ENCODE assay signal across 26 cellular contexts in the genomic region with DNA sequence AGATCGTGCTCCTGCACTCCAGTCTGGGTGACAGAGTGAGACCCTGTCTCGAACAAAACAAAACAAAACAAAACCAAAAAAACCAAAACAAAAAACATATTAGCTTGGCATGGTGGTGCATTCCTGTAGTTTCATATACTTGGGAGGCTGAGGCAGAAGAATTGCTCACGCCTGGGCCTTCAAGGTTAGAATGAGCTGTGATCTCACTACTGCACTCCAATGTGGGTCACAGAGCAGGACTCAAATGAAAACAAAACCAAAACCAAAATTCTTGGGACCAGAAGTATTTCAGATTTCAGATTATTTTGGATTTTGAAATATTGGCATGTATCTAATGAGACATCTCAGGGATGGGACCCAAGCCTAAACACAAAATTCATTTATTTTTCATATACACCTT.
DNase-seq lines count a peak whose midpoint lies in the region; ATAC-seq, FAIRE-seq and TF ChIP-seq lines count a peak whose summit lies in the region.
"Had no signal": no experiment of that assay in that cellular context is flagged by ENCODE, and none has a peak within 500 bp of the region (broad histone marks: within the 10 kb centered on the region; RNA-seq: fewer than 3 reads in every experiment).

No MANE protein-coding gene starts in this region.

- H3K4me1 Mint-ChIP-seq in activated T-helper 17 cell treated with anti-CD3 and anti-CD28 coated beads, Interleukin-2, amount 50 U/mL, for 72 hours: peaks cover 3% of the 10 kb centered on the region
- H3K4me1 Mint-ChIP-seq in stimulated activated effector memory CD8-positive, alpha-beta T cell treated with anti-CD3 and anti-CD28 coated beads, Interleukin-12 subunit alpha, Interleukin-12 subunit beta, amount 100 ng/mL, for 72 hours: peaks cover 6% of the 10 kb centered on the region

- intact Hi-C loops in breast epithelium (cut with DNase I; ENCODE audit: low total_unique reads): no loop called here

- H3K4me2 ChIP-seq in MM.1S (ENCODE audit: low read depth, low read length): no peak overlapping the region
- H3K4me2 ChIP-seq: A549; BLaER1 treated with 17β-estradiol and CSF1 and Interleukin-3, amounts not matched to agents 10 nM and 100 nM had no signal

- no peak for TF ChIP-seq CTCF in MM.1S (IDR thresholded peaks at IDR 0.05; ENCODE audit: low read length)
- TF ChIP-seq CTCF in breast epithelium (IDR thresholded peaks at IDR 0.05): no peak

- H3K27me3 Mint-ChIP-seq in activated T-helper 17 cell treated with anti-CD3 and anti-CD28 coated beads, Interleukin-2, amount 50 U/mL, for 72 hours: no peaks in the 10 kb centered on the region
- H3K27me3 Mint-ChIP-seq: CD4-positive, alpha-beta T cell; CD8-positive, alpha-beta memory T cell had no signal

- H2AFZ ChIP-seq in MM.1S (ENCODE audit: low read length): no peak overlapping the region

- H3K79me2 ChIP-seq in MM.1S (ENCODE audit: low read length): no peaks in the 10 kb centered on the region

- TF ChIP-seq POLR2A in breast epithelium (IDR thresholded peaks at IDR 0.05) (no peak), GM12891 (IDR thresholded peaks at IDR 0.05; ENCODE audit: low read depth, low read length) (no peak)

- no peak overlapping the region for H3K4me3 Mint-ChIP-seq in activated T-helper 17 cell treated with anti-CD3 and anti-CD28 coated beads, Interleukin-2, amount 50 U/mL, for 72 hours
- H3K4me3 Mint-ChIP-seq in stimulated activated effector memory CD8-positive, alpha-beta T cell treated with anti-CD3 and anti-CD28 coated beads, Interleukin-12 subunit alpha, Interleukin-12 subunit beta, amount 100 ng/mL, for 72 hours: no peak overlapping the region
- H3K4me3 Mint-ChIP-seq: CD14-positive monocyte; CD4-positive, alpha-beta T cell; CD8-positive, alpha-beta memory T cell; HFFc6 had no signal

- H3F3A ChIP-seq in MM.1S (ENCODE audit: insufficient read depth, low read length): no peaks in the 10 kb centered on the region

- H3K9me3 ChIP-seq in MM.1S (replicated peaks; ENCODE audit: insufficient read depth, low read length): no peaks in the 10 kb centered on the region
- H3K9me3 ChIP-seq in breast epithelium: no peaks in the 10 kb centered on the region
- H3K9me3 ChIP-seq: A549; BE2C; BLaER1 treated with 17β-estradiol and CSF1 and Interleukin-3, amounts not matched to agents 10 nM and 100 nM; HAP-1 had no signal

- no peak overlapping the region for H3K9ac ChIP-seq in MM.1S (ENCODE audit: low read length)
- H3K9ac ChIP-seq: BLaER1 treated with 17β-estradiol and CSF1 and Interleukin-3, amounts not matched to agents 10 nM and 100 nM had no signal

- no peaks in the 10 kb centered on the region for H3K27me3 ChIP-seq in MM.1S (replicated peaks; ENCODE audit: insufficient read depth, low read length)
- H3K27me3 ChIP-seq in breast epithelium: no peaks in the 10 kb centered on the region
- H3K27me3 ChIP-seq: BE2C; BLaER1 treated with 17β-estradiol and CSF1 and Interleukin-3, amounts not matched to agents 10 nM and 100 nM had no signal

- H3K4me1 ChIP-seq in MM.1S (ENCODE audit: low read length) (no peaks in the 10 kb centered on the region), breast epithelium (no peaks in the 10 kb centered on the region)
- H3K4me1 ChIP-seq: BE2C; BLaER1 treated with 17β-estradiol and CSF1 and Interleukin-3, amounts not matched to agents 10 nM and 100 nM had no signal

- DNase-seq in MM.1S: peak; percentile 10
- no peak for DNase-seq in stimulated activated effector memory CD8-positive, alpha-beta T cell treated with anti-CD3 and anti-CD28 coated beads, Interleukin-12 subunit alpha, Interleukin-12 subunit beta, amount 100 ng/mL, for 72 hours (ENCODE audit: low spot score in 2 of 2)
- no peak for DNase-seq in breast epithelium (ENCODE audit: low spot score in 2 of 2)
- DNase-seq in GM12891 (ENCODE audit: insufficient read length, low spot score): no peak
- DNase-seq: 8988T; ACHN; AML-193; BE2C; CD4-positive, alpha-beta T cell; CD8-positive, alpha-beta memory T cell; DMS 273 treated with DMSO at 0.1 percent for 48 hours; DMS53; DMS79 treated with DMSO at 0.1 percent for 48 hours; GOT3; HFFc6 had no signal

- no peaks in the 10 kb centered on the region for H3K36me3 Mint-ChIP-seq in activated T-helper 17 cell treated with anti-CD3 and anti-CD28 coated beads, Interleukin-2, amount 50 U/mL, for 72 hours (ENCODE audit: low read depth)
- H3K36me3 Mint-ChIP-seq in stimulated activated effector memory CD8-positive, alpha-beta T cell treated with anti-CD3 and anti-CD28 coated beads, Interleukin-12 subunit alpha, Interleukin-12 subunit beta, amount 100 ng/mL, for 72 hours: no peaks in the 10 kb centered on the region
- H3K36me3 Mint-ChIP-seq: CD14-positive monocyte; CD8-positive, alpha-beta memory T cell had no signal

- H3K27ac Mint-ChIP-seq in activated T-helper 17 cell treated with anti-CD3 and anti-CD28 coated beads, Interleukin-2, amount 50 U/mL, for 72 hours: no peak overlapping the region
- no peak overlapping the region for H3K27ac Mint-ChIP-seq in stimulated activated effector memory CD8-positive, alpha-beta T cell treated with anti-CD3 and anti-CD28 coated beads, Interleukin-12 subunit alpha, Interleukin-12 subunit beta, amount 100 ng/mL, for 72 hours
- H3K27ac Mint-ChIP-seq: CD4-positive, alpha-beta T cell; CD8-positive, alpha-beta memory T cell had no signal

- H3K4me3 ChIP-seq in MM.1S (ENCODE audit: low read length) (no peak overlapping the region), breast epithelium (no peak overlapping the region)
- H3K4me3 ChIP-seq: A549; BLaER1 treated with 17β-estradiol and CSF1 and Interleukin-3, amounts not matched to agents 10 nM and 100 nM; HAP-1 had no signal

- H3K27ac ChIP-seq in MM.1S (ENCODE audit: low read length) (no peak overlapping the region), breast epithelium (no peak overlapping the region)
- H3K27ac ChIP-seq: A549; BLaER1 treated with 17β-estradiol and CSF1 and Interleukin-3, amounts not matched to agents 10 nM and 100 nM had no signal

- ATAC-seq in GM18868 (IDR thresholded peaks at IDR 0.05; ENCODE audit: unreplicated experiment): peak; percentile 35
- ATAC-seq in activated T-helper 17 cell treated with anti-CD3 and anti-CD28 coated beads, Interleukin-2, amount 50 U/mL, for 72 hours (replicated peaks): peak; percentile 49
- ATAC-seq in stimulated activated effector memory CD8-positive, alpha-beta T cell treated with anti-CD3 and anti-CD28 coated beads, Interleukin-12 subunit alpha, Interleukin-12 subunit beta, amount 100 ng/mL, for 72 hours: peak; percentile 55
- no peak for ATAC-seq in GM19463 (IDR thresholded peaks at IDR 0.05; ENCODE audit: unreplicated experiment)
- no peak for ATAC-seq in GM21515 (IDR thresholded peaks at IDR 0.05; ENCODE audit: unreplicated experiment)
- ATAC-seq: A549 had no signal

- H3K9me2 ChIP-seq in MM.1S (replicated peaks; ENCODE audit: insufficient read depth, low read length): no peaks in the 10 kb centered on the region

- no peak for FAIRE-seq in GM12891 (lab: Jason Lieb, UNC)
- FAIRE-seq: A549, D721Med, GM18507, H54 had no signal

- H4K20me1 ChIP-seq in MM.1S (ENCODE audit: insufficient read depth, low read length): no peaks in the 10 kb centered on the region
- H4K20me1 ChIP-seq: BLaER1 treated with 17β-estradiol and CSF1 and Interleukin-3, amounts not matched to agents 10 nM and 100 nM had no signal

- H3K9me3 Mint-ChIP-seq in activated T-helper 17 cell treated with anti-CD3 and anti-CD28 coated beads, Interleukin-2, amount 50 U/mL, for 72 hours: no peaks in the 10 kb centered on the region
- no peaks in the 10 kb centered on the region for H3K9me3 Mint-ChIP-seq in stimulated activated effector memory CD8-positive, alpha-beta T cell treated with anti-CD3 and anti-CD28 coated beads, Interleukin-12 subunit alpha, Interleukin-12 subunit beta, amount 100 ng/mL, for 72 hours
- H3K9me3 Mint-ChIP-seq: CD14-positive monocyte; CD4-positive, alpha-beta T cell; CD8-positive, alpha-beta memory T cell; HFFc6 had no signal

- H3K36me3 ChIP-seq in MM.1S (replicated peaks; ENCODE audit: insufficient read depth, low read length) (no peaks in the 10 kb centered on the region), breast epithelium (no peaks in the 10 kb centered on the region)
- H3K36me3 ChIP-seq: BE2C; BLaER1 treated with 17β-estradiol and CSF1 and Interleukin-3, amounts not matched to agents 10 nM and 100 nM had no signal

TF ChIP-seq in GM12891, 5 proteins besides CTCF, POLR2A, EP300 and RAD21:
- TF ChIP-seq TAF1 (IDR thresholded peaks at IDR 0.05; ENCODE audit: low read depth, low read length) (no peak), PAX5 (IDR thresholded peaks at IDR 0.05; ENCODE audit: insufficient read depth, low read length, severe bottlenecking) (no peak), SPI1 (IDR thresholded peaks at IDR 0.05; ENCODE audit: low read depth, low read length) (no peak), POLR2AphosphoS5 (IDR thresholded peaks at IDR 0.05; ENCODE audit: low read depth, low read length) (no peak), POU2F2 (IDR thresholded peaks at IDR 0.05; ENCODE audit: low read depth, low read length) (no peak)
TF ChIP-seq in GM12891: peak in this region for 0.

Comparison
In these comparisons a context has a peak if more than half of its experiments do, and no peak if none do; other contexts are left out.
1. ATAC-seq: peak in GM18868 (single experiment), activated T-helper 17 cell treated with anti-CD3 and anti-CD28 coated beads, Interleukin-2, amount 50 U/mL, for 72 hours (single experiment) and stimulated activated effector memory CD8-positive, alpha-beta T cell treated with anti-CD3 and anti-CD28 coated beads, Interleukin-12 subunit alpha, Interleukin-12 subunit beta, amount 100 ng/mL, for 72 hours (single experiment); none in GM19463 (single experiment) and GM21515 (single experiment).